8 cellular contexts compared by ENCODE assay signal in the genomic region with DNA sequence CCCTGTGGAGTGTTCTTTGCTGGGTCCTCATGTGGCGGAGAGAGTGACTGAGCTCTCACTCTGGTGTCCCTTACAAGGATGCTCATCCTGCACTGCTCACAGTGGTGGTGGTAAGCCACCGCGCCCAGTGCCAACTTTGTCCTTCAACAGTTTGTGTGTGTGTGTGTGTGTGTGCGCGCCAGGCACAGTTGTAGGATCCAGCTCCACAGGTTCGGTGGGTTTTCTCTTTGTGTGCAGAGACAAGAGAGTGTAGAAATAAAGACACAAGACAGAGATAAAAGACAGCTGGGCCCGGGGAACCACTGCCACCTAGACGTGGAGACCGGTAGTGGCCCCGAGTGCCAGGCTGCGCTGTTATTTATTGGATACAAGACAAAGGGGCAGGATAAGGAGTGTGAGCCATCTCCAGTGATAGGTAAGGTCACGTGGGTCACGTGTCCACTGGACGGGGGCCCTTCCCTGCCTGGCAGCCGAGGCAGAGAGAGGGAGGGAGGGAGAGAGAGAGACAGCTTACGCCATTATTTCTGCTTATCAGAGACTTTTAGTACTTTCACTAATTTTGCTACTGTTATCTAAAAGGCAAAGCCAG. TPM values are rescaled to one million over a fixed set of nuclear protein-coding genes. Genes with fewer than 3 reads are reported as not detected.
DNase-seq lines count a peak whose midpoint lies in the region; FAIRE-seq and TF ChIP-seq lines count a peak whose summit lies in the region.
"Not testable (repeated sequence)": the region's sequence is repeated elsewhere in the genome, so short reads cannot be mapped to it uniquely, and the experiment has no call there.

No MANE protein-coding gene starts in this region.

- not testable (repeated sequence) for H3K9me3 ChIP-seq in tibial nerve

- TF ChIP-seq POLR2A in tibial nerve (IDR thresholded peaks at IDR 0.05) = not testable (repeated sequence)

- peak overlapping the region; percentile 13 to 79 (median 73) for H3K27ac ChIP-seq in tibial nerve

- H3K4me1 ChIP-seq in tibial nerve = peaks cover 0 to 14% (median 0%) of the 10 kb centered on the region in 4 donors

- H3K27me3 ChIP-seq in tibial nerve = not testable (repeated sequence)

- 50 to 54% methylated on average over 16 of the region's 16 CpGs for WGBS in tibial nerve, 2 donors

- not testable (repeated sequence) for H3K4me3 ChIP-seq in choroid plexus epithelial cell (ENCODE audit: low read depth, low read length); retinal pigment epithelial cell (ENCODE audit: low read length)
- peak overlapping the region in 2 of 4 donors; percentile 19 to 21 for H3K4me3 ChIP-seq in tibial nerve

- TF ChIP-seq CTCF in choroid plexus epithelial cell (conservative IDR thresholded peaks at IDR 0.05; ENCODE audit: low read depth, low read length) = peak; percentile 67
- peak; percentile 55 for TF ChIP-seq CTCF in retinal pigment epithelial cell (conservative IDR thresholded peaks at IDR 0.05; ENCODE audit: low read depth, low read length)
- TF ChIP-seq CTCF in tibial nerve (IDR thresholded peaks at IDR 0.05) = peak; percentile 48 to 74 (median 67)

- peak; percentile 50 for FAIRE-seq in RCC 7860 (lab: Jason Lieb, UNC)

- not testable (repeated sequence) for TF ChIP-seq EP300 in tibial nerve (IDR thresholded peaks at IDR 0.05)

- not testable (repeated sequence) for H3K36me3 ChIP-seq in tibial nerve

- DNase-seq in GDM1 (lab: John Stamatoyannopoulos, UW) (peak; percentile 51), NAMALWA (ENCODE audit: low spot score) (peak; percentile 75), RCC 7860 (ENCODE audit: low spot score) (peak; percentile 67), choroid plexus epithelial cell (ENCODE audit: low read depth) (peak; percentile 62), iris pigment epithelial cell (ENCODE audit: low read depth) (peak; percentile 44), tibial nerve (ENCODE audit: low spot score in 2 of 2) (peak; percentile 45 to 66)
- peak; percentile 38 to 49 (median 45) for DNase-seq in activated CD8-positive, alpha-beta memory T cell treated with anti-CD3 and anti-CD28 coated beads for 48 hours (ENCODE audit: low read depth in 2 of 3, low spot score in 2 of 3)
- DNase-seq in retinal pigment epithelial cell (ENCODE audit: low read depth) = not testable (repeated sequence)

RNA-seq across cellular contexts. Expression of a gene that starts 7.1 kb away (rescaled TPM):
- total RNA-seq in tibial nerve = 10 to 100 TPM; 19.6 to 47.4 (median 27.0) TPM

RNA-seq across cellular contexts. Expression of a gene that starts 33.3 kb away (rescaled TPM):
- total RNA-seq in tibial nerve = 10 to 100 TPM; 18.4 to 48.9 (median 22.5) TPM

RNA-seq across cellular contexts. Expression of a gene that starts 35.6 kb away (rescaled TPM):
- 10 to 100 TPM in 1 of 4 donors, 1 to 10 TPM in 2, not detected in 1; 4.0 to 27.3 (median 5.1) TPM for total RNA-seq in tibial nerve

RNA-seq across cellular contexts. Expression of a gene that starts 55.4 kb away (rescaled TPM):
- 1 to 10 TPM in 3 of 4 donors, under 1 TPM in 1; 0.42 to 9.9 (median 3.2) TPM for total RNA-seq in tibial nerve
